ENCODE assay signal across 1 cellular context in genomic region chr21:44347911-44348451, GRCh38.
TF ChIP-seq lines count a peak whose summit lies in the region.

No MANE protein-coding gene starts in this region.

TF ChIP-seq in HepG2, 621 proteins besides CTCF, POLR2A, EP300 and RAD21:
- TF ChIP-seq MAX (IDR thresholded peaks at IDR 0.05), result peak; percentile 68
- TF ChIP-seq YY1 (IDR thresholded peaks at IDR 0.05; ENCODE audit: insufficient read depth, insufficient replicate concordance, low read depth, low read length), result no peak
- TF ChIP-seq PCBP1 (IDR thresholded peaks at IDR 0.05; ENCODE audit: borderline replicate concordance, low read depth, low read length), result no peak
- TF ChIP-seq, protein P1, sequence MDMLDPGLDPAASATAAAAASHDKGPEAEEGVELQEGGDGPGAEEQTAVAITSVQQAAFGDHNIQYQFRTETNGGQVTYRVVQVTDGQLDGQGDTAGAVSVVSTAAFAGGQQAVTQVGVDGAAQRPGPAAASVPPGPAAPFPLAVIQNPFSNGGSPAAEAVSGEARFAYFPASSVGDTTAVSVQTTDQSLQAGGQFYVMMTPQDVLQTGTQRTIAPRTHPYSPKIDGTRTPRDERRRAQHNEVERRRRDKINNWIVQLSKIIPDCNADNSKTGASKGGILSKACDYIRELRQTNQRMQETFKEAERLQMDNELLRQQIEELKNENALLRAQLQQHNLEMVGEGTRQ (IDR thresholded peaks at IDR 0.05; ENCODE audit: low read depth, low read length), result 0 out of 2 replicates have a peak, but pooled peaks have one; percentile 18
- TF ChIP-seq, protein P1 (CRISPR knock-in tag; IDR thresholded peaks at IDR 0.05; ENCODE audit: borderline replicate concordance), result no peak
- TF ChIP-seq MAFG (CRISPR knock-in tag; IDR thresholded peaks at IDR 0.05), result no peak
- no peak for TF ChIP-seq ZNF552 (CRISPR knock-in tag; IDR thresholded peaks at IDR 0.05; ENCODE audit: borderline replicate concordance)
- no peak for TF ChIP-seq IRF1 (CRISPR knock-in tag; IDR thresholded peaks at IDR 0.05; ENCODE audit: low read depth)
- no peak for TF ChIP-seq RBAK (CRISPR knock-in tag; IDR thresholded peaks at IDR 0.05)
- no peak for TF ChIP-seq GABPB1 (CRISPR knock-in tag; IDR thresholded peaks at IDR 0.05)
- 0 out of 2 replicates have a peak, but pooled peaks have one; percentile 18 for TF ChIP-seq MYC (CRISPR knock-in tag; IDR thresholded peaks at IDR 0.05; ENCODE audit: borderline replicate concordance)
- TF ChIP-seq KLF16 (CRISPR knock-in tag; IDR thresholded peaks at IDR 0.05), result no peak
- TF ChIP-seq, protein P2, sequence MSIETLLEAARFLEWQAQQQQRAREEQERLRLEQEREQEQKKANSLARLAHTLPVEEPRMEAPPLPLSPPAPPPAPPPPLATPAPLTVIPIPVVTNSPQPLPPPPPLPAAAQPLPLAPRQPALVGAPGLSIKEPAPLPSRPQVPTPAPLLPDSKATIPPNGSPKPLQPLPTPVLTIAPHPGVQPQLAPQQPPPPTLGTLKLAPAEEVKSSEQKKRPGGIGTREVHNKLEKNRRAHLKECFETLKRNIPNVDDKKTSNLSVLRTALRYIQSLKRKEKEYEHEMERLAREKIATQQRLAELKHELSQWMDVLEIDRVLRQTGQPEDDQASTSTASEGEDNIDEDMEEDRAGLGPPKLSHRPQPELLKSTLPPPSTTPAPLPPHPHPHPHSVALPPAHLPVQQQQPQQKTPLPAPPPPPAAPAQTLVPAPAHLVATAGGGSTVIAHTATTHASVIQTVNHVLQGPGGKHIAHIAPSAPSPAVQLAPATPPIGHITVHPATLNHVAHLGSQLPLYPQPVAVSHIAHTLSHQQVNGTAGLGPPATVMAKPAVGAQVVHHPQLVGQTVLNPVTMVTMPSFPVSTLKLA (IDR thresholded peaks at IDR 0.05), result peak; percentile 72
- TF ChIP-seq NCOR1 (IDR thresholded peaks at IDR 0.05; ENCODE audit: borderline replicate concordance, low read length), result no peak
- TF ChIP-seq ELF3 (CRISPR knock-in tag; IDR thresholded peaks at IDR 0.05), result no peak
- no peak for TF ChIP-seq ATRX (CRISPR knock-in tag; IDR thresholded peaks at IDR 0.05; ENCODE audit: borderline replicate concordance)
- TF ChIP-seq ZNF569 (CRISPR knock-in tag; IDR thresholded peaks at IDR 0.05; ENCODE audit: borderline replicate concordance), result no peak
- TF ChIP-seq AHR (CRISPR knock-in tag; IDR thresholded peaks at IDR 0.05), result no peak
- TF ChIP-seq MLX (CRISPR knock-in tag; IDR thresholded peaks at IDR 0.05), result no peak
- TF ChIP-seq CREM (IDR thresholded peaks at IDR 0.05), result no peak
- no peak for TF ChIP-seq CREM (CRISPR knock-in tag; IDR thresholded peaks at IDR 0.05)
- TF ChIP-seq, protein P3, sequence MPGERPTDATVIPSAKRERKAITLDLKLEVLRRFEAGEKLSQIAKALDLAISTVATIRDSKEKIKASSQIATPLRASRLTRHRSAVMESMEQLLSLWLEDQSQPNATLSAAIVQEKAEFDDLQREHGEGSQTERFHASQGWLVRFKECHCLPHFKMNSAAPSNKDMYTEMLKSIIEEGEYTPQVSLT (CRISPR knock-in tag; IDR thresholded peaks at IDR 0.05; ENCODE audit: borderline replicate concordance, low read depth), result no peak
- TF ChIP-seq ZNF44 (CRISPR knock-in tag; IDR thresholded peaks at IDR 0.05), result no peak
- no peak for TF ChIP-seq HMG20B (CRISPR knock-in tag; conservative IDR thresholded peaks at IDR 0.05)
- no peak for TF ChIP-seq ZNF674 (CRISPR knock-in tag; IDR thresholded peaks at IDR 0.05; ENCODE audit: low read depth)
- no peak for TF ChIP-seq ZBTB8A (CRISPR knock-in tag; IDR thresholded peaks at IDR 0.05; ENCODE audit: borderline replicate concordance, low read depth)
- peak; percentile 56 for TF ChIP-seq ZNF687 (CRISPR knock-in tag; IDR thresholded peaks at IDR 0.05)
- no peak for TF ChIP-seq HES4 (CRISPR knock-in tag; IDR thresholded peaks at IDR 0.05; ENCODE audit: borderline replicate concordance)
